ENCODE assay signal across 24 cellular contexts in genomic region chr2:71832388-71832787, GRCh38.
DNase-seq lines count a peak whose midpoint lies in the region; ATAC-seq and TF ChIP-seq lines count a peak whose summit lies in the region.
"Had no signal": no experiment of that assay in that cellular context is flagged by ENCODE, and none has a peak within 500 bp of the region (broad histone marks: within the 10 kb centered on the region; RNA-seq: fewer than 3 reads in every experiment).

No MANE protein-coding gene starts in this region.

- H3K4me1 ChIP-seq in right atrium auricular region = peaks cover 0 to 18% of the 10 kb centered on the region in 2 donors
- H3K4me1 ChIP-seq: BLaER1 had no signal

- H3K4me3 ChIP-seq in right atrium auricular region = no peak overlapping the region
- H3K4me3 ChIP-seq: BLaER1 had no signal

- no peaks in the 10 kb centered on the region for H3K27me3 ChIP-seq in right atrium auricular region
- H3K27me3 ChIP-seq: BLaER1 had no signal

- DNase-seq in right atrium auricular region (ENCODE audit: low spot score) (peak; percentile 38), Right ventricle myocardium superior (no peak), RPMI7951 (ENCODE audit: low read depth) (peak; percentile 57), islet precursor cell (peak; percentile 29), mucosa of gallbladder (ENCODE audit: low spot score) (no peak), HuH-7.5 (ENCODE audit: low spot score) (no peak), NCI-H2171 treated with DMSO at 0.1 percent for 48 hours (lab: John Stamatoyannopoulos, UW) (no peak)
- DNase-seq: 8988T; Caco-2; CD4-positive, alpha-beta memory T cell; GDM1; MV-4-11; NCI-H1105 treated with DMSO at 0.1 percent for 48 hours; NCI-H1694; NCI-H2081; NCI-H2171; NCI-H524 treated with DMSO at 0.1 percent for 48 hours; NCI-H82; OCI-M1; SHP77; T-cell had no signal

- H3K9me3 ChIP-seq in right atrium auricular region = no peaks in the 10 kb centered on the region
- H3K9me3 ChIP-seq: Caco-2 had no signal

- intact Hi-C loops in Right ventricle myocardium superior (cut with DNase I) = no loop called here

- ATAC-seq in Right ventricle myocardium superior (ENCODE audit: poor library complexity) = no peak
- ATAC-seq: HCT116, T-cell had no signal

- no peak overlapping the region for H3K27ac ChIP-seq in right atrium auricular region
- H3K27ac ChIP-seq: BLaER1, KMS-11 had no signal

- no peak for TF ChIP-seq CTCF in right atrium auricular region (IDR thresholded peaks at IDR 0.05)

- H3K36me3 ChIP-seq in right atrium auricular region = no peaks in the 10 kb centered on the region
- H3K36me3 ChIP-seq: BLaER1 had no signal

Comparison
In these comparisons a context has a peak if more than half of its experiments do, and no peak if none do; other contexts are left out.
1. DNase-seq: peak in right atrium auricular region (single experiment), RPMI7951 (single experiment) and islet precursor cell (single experiment); none in Right ventricle myocardium superior (single experiment), mucosa of gallbladder (single experiment), HuH-7.5 (single experiment) and NCI-H2171 treated with DMSO at 0.1 percent for 48 hours (single experiment).